Comparison of ENCODE assay signal across 1 cellular context in genomic region chr3:187695434-187695833, GRCh38.
TF ChIP-seq lines count a peak whose summit lies in the region.

No MANE protein-coding gene starts in this region.

TF ChIP-seq in IMR-90, 13 proteins besides CTCF, POLR2A, EP300 and RAD21 (continued from another document):
- no peak for TF ChIP-seq FOS (IDR thresholded peaks at IDR 0.05; ENCODE audit: low read depth, low read length)
- no peak for TF ChIP-seq CEBPB (IDR thresholded peaks at IDR 0.05; ENCODE audit: low read depth, low read length)
- TF ChIP-seq BHLHE40 (IDR thresholded peaks at IDR 0.05; ENCODE audit: low read depth, low read length): no peak
- no peak for TF ChIP-seq MXI1 (IDR thresholded peaks at IDR 0.05; ENCODE audit: borderline replicate concordance, low read depth, low read length)
- no peak for TF ChIP-seq RCOR1 (IDR thresholded peaks at IDR 0.05; ENCODE audit: insufficient replicate concordance, low read length)
- no peak for TF ChIP-seq USF2 (IDR thresholded peaks at IDR 0.05; ENCODE audit: low read depth, low read length)
- no peak for TF ChIP-seq RFX5 (IDR thresholded peaks at IDR 0.05; ENCODE audit: low read depth, low read length)
- TF ChIP-seq MAZ (IDR thresholded peaks at IDR 0.05; ENCODE audit: borderline replicate concordance, low read depth, low read length): no peak
- TF ChIP-seq ELK1 (IDR thresholded peaks at IDR 0.05; ENCODE audit: borderline replicate concordance, low read depth, low read length): no peak
TF ChIP-seq in IMR-90: peak in this region for 0.
